8 cellular contexts compared by ENCODE assay signal in genomic region chr9:5976668-5977397, GRCh38.
DNase-seq lines count a peak whose midpoint lies in the region; FAIRE-seq and TF ChIP-seq lines count a peak whose summit lies in the region.

No MANE protein-coding gene starts in this region.

- H3K4me3 Mint-ChIP-seq in T-helper 1 cell treated with Interleukin-12 subunit alpha and Interleukin-12 subunit beta and Interleukin-4 antibody, amounts not matched to agents 30 μg/mL and 1 μg/mL, for 36 hours, result no peak overlapping the region

- H3K4me1 Mint-ChIP-seq in T-helper 1 cell treated with Interleukin-12 subunit alpha and Interleukin-12 subunit beta and Interleukin-4 antibody, amounts not matched to agents 30 μg/mL and 1 μg/mL, for 36 hours (ENCODE audit: low read depth), result peaks cover 21% of the 10 kb centered on the region

- H3K36me3 Mint-ChIP-seq in T-helper 1 cell treated with Interleukin-12 subunit alpha and Interleukin-12 subunit beta and Interleukin-4 antibody, amounts not matched to agents 30 μg/mL and 1 μg/mL, for 36 hours (ENCODE audit: low read depth), result peaks cover 25% of the 10 kb centered on the region

- no peak for DNase-seq in H54 (ENCODE audit: insufficient read length, low spot score)
- DNase-seq in iris pigment epithelial cell (ENCODE audit: low read depth), result peak; percentile 46
- no peak for DNase-seq in NCI-H1930 (lab: John Stamatoyannopoulos, UW)
- no peak for DNase-seq in NCI-H187 treated with DMSO at 0.1 percent for 48 hours (lab: John Stamatoyannopoulos, UW)
- DNase-seq in DMS153 treated with DMSO at 0.1 percent for 48 hours (lab: John Stamatoyannopoulos, UW; ENCODE audit: unreplicated experiment), result no peak
- no peak for DNase-seq in AG20443 (ENCODE audit: low spot score)

- no peak for TF ChIP-seq POLR2A in H54 (IDR thresholded peaks at IDR 0.05; ENCODE audit: low read depth, low read length)

- no peaks in the 10 kb centered on the region for H3K9me3 Mint-ChIP-seq in T-helper 1 cell treated with Interleukin-12 subunit alpha and Interleukin-12 subunit beta and Interleukin-4 antibody, amounts not matched to agents 30 μg/mL and 1 μg/mL, for 36 hours

- H3K27me3 Mint-ChIP-seq in T-helper 1 cell treated with Interleukin-12 subunit alpha and Interleukin-12 subunit beta and Interleukin-4 antibody, amounts not matched to agents 30 μg/mL and 1 μg/mL, for 36 hours (ENCODE audit: low read depth), result no peaks in the 10 kb centered on the region

- peak; percentile 30 for FAIRE-seq in H54 (lab: Jason Lieb, UNC)

- H3K27ac Mint-ChIP-seq in T-helper 1 cell treated with Interleukin-12 subunit alpha and Interleukin-12 subunit beta and Interleukin-4 antibody, amounts not matched to agents 30 μg/mL and 1 μg/mL, for 36 hours, result peak overlapping the region; percentile 67

- TF ChIP-seq CTCF in GM12872 (IDR thresholded peaks at IDR 0.05; ENCODE audit: insufficient read depth, low read depth, low read length), result peak; percentile 32; the same call in 2 of the 3 replicates
